30 cellular contexts compared by ENCODE assay signal in genomic region chr9:109046346-109046745, GRCh38.
"Had no signal": no experiment of that assay in that cellular context is flagged by ENCODE, and none has a peak within 500 bp of the region (broad histone marks: within the 10 kb centered on the region; RNA-seq: fewer than 3 reads in every experiment).

No MANE protein-coding gene starts in this region.

- H3K27ac Mint-ChIP-seq: activated CD4-positive, alpha-beta memory T cell treated with anti-CD3 and anti-CD28 coated beads, Interleukin-2, amount 10 ng/mL, durations not matched to agents 7 days and 5 days; activated CD8-positive, alpha-beta memory T cell treated with anti-CD3 and anti-CD28 coated beads, Interleukin-2, amount 10 ng/mL, durations not matched to agents 7 days and 5 days; activated naive CD4-positive, alpha-beta T cell treated with anti-CD3 and anti-CD28 coated beads, Interleukin-2, amount 10 ng/mL, durations not matched to agents 7 days and 5 days; activated naive CD8-positive, alpha-beta T cell treated with anti-CD3 and anti-CD28 coated beads, Interleukin-2, amount 10 ng/mL, durations not matched to agents 7 days and 5 days; IgD-negative memory B cell; T-cell had no signal

- H3K27me3 ChIP-seq: adrenal gland, body of pancreas, breast epithelium, SJCRH30 had no signal

- H3K4me3 ChIP-seq: adrenal gland, body of pancreas, breast epithelium, SJCRH30, SK-N-MC had no signal

- H3K27ac ChIP-seq: adrenal gland, body of pancreas, breast epithelium, SJCRH30, SK-N-MC, WERI-Rb-1 had no signal

- H3K4me3 Mint-ChIP-seq: activated CD4-positive, alpha-beta memory T cell treated with anti-CD3 and anti-CD28 coated beads, Interleukin-2, amount 10 ng/mL, durations not matched to agents 7 days and 5 days; activated CD8-positive, alpha-beta memory T cell treated with anti-CD3 and anti-CD28 coated beads, Interleukin-2, amount 10 ng/mL, durations not matched to agents 7 days and 5 days; activated naive CD4-positive, alpha-beta T cell treated with anti-CD3 and anti-CD28 coated beads, Interleukin-2, amount 10 ng/mL, durations not matched to agents 7 days and 5 days; activated naive CD8-positive, alpha-beta T cell treated with anti-CD3 and anti-CD28 coated beads, Interleukin-2, amount 10 ng/mL, durations not matched to agents 7 days and 5 days; IgD-negative memory B cell; T-cell had no signal

- ATAC-seq: activated CD8-positive, alpha-beta memory T cell treated with anti-CD3 and anti-CD28 coated beads, Interleukin-2, amount 10 ng/mL, durations not matched to agents 7 days and 5 days; body of pancreas; Panc1; T-cell had no signal

- H3K9me3 ChIP-seq: adrenal gland, body of pancreas, breast epithelium had no signal

- DNase-seq: activated CD4-positive, alpha-beta memory T cell treated with anti-CD3 and anti-CD28 coated beads, Interleukin-2, amount 10 ng/mL, durations not matched to agents 7 days and 5 days; activated CD4-positive, alpha-beta T cell treated with anti-CD3 and anti-CD28 coated beads for 4 hours; activated CD4-positive, CD25-positive, alpha-beta regulatory T cell; activated CD8-positive, alpha-beta memory T cell treated with anti-CD3 and anti-CD28 coated beads for 24 hours; activated CD8-positive, alpha-beta memory T cell treated with anti-CD3 and anti-CD28 coated beads, Interleukin-2, amount 10 ng/mL, durations not matched to agents 7 days and 5 days; activated CD8-positive, alpha-beta memory T cell treated with anti-CD3 and anti-CD28 coated beads, Interleukin-2, amount 50 U/mL, for 48 hours; activated gamma-delta T cell treated with Interleukin-2 at 50 U/mL for 16 hours; activated naive CD4-positive, alpha-beta T cell treated with anti-CD3 and anti-CD28 coated beads, Interleukin-2, amount 10 ng/mL, durations not matched to agents 7 days and 5 days; activated naive CD8-positive, alpha-beta T cell treated with anti-CD3 and anti-CD28 coated beads, Interleukin-2, amount 10 ng/mL, durations not matched to agents 7 days and 5 days; adrenal gland; body of pancreas; Karpas-422; KBM-7; NCI-H1105; NCI-H1417 treated with DMSO at 0.1 percent for 48 hours; NCI-H187 treated with DMSO at 0.1 percent for 48 hours; NCI-H2081; NCI-H2171 treated with DMSO at 0.1 percent for 48 hours; NCI-H2227 treated with DMSO at 0.1 percent for 48 hours; NCI-H446; NCI-H524; SHP77; SJCRH30; T-cell; T-helper 9 cell; WERI-Rb-1 had no signal

- H3K4me1 Mint-ChIP-seq: activated naive CD4-positive, alpha-beta T cell treated with anti-CD3 and anti-CD28 coated beads, Interleukin-2, amount 10 ng/mL, durations not matched to agents 7 days and 5 days; activated naive CD8-positive, alpha-beta T cell treated with anti-CD3 and anti-CD28 coated beads, Interleukin-2, amount 10 ng/mL, durations not matched to agents 7 days and 5 days; IgD-negative memory B cell had no signal

- H3K4me1 ChIP-seq: adrenal gland, body of pancreas, breast epithelium, SJCRH30 had no signal

- H3K9me3 Mint-ChIP-seq: activated CD4-positive, alpha-beta memory T cell treated with anti-CD3 and anti-CD28 coated beads, Interleukin-2, amount 10 ng/mL, durations not matched to agents 7 days and 5 days; activated naive CD4-positive, alpha-beta T cell treated with anti-CD3 and anti-CD28 coated beads, Interleukin-2, amount 10 ng/mL, durations not matched to agents 7 days and 5 days had no signal

- H3K27me3 Mint-ChIP-seq: activated CD4-positive, alpha-beta memory T cell treated with anti-CD3 and anti-CD28 coated beads, Interleukin-2, amount 10 ng/mL, durations not matched to agents 7 days and 5 days; activated CD8-positive, alpha-beta memory T cell treated with anti-CD3 and anti-CD28 coated beads, Interleukin-2, amount 10 ng/mL, durations not matched to agents 7 days and 5 days; activated naive CD4-positive, alpha-beta T cell treated with anti-CD3 and anti-CD28 coated beads, Interleukin-2, amount 10 ng/mL, durations not matched to agents 7 days and 5 days; activated naive CD8-positive, alpha-beta T cell treated with anti-CD3 and anti-CD28 coated beads, Interleukin-2, amount 10 ng/mL, durations not matched to agents 7 days and 5 days; IgD-negative memory B cell; T-cell had no signal
